Comparison of ENCODE assay signal across 22 cellular contexts in genomic region chr6:44186691-44187025, GRCh38. TPM values are rescaled to one million over a fixed set of nuclear protein-coding genes. Genes with fewer than 3 reads are reported as not detected.
"Had no signal": no experiment of that assay in that cellular context is flagged by ENCODE, and none has a peak within 500 bp of the region (broad histone marks: within the 10 kb centered on the region; RNA-seq: fewer than 3 reads in every experiment).

No MANE protein-coding gene starts in this region.

- H3K27me3 ChIP-seq: esophagus muscularis mucosa, neutrophil, upper lobe of left lung had no signal

- ATAC-seq: SK-N-SH treated with all-trans-retinoic acid at 6 μM for 48 hours had no signal

- DNase-seq: activated CD4-positive, alpha-beta T cell treated with anti-CD3 and anti-CD28 coated beads for 1 hour; activated CD4-positive, alpha-beta T cell treated with anti-CD3 and anti-CD28 coated beads, Interleukin-2, amount 50 U/mL, for 4 hours; activated naive CD4-positive, alpha-beta T cell treated with anti-CD3 and anti-CD28 coated beads, Interleukin-2, amount 50 U/mL, for 16 hours; glutamatergic neuron; immature natural killer cell; mammary epithelial cell; naive B cell; stimulated activated CD4-positive, alpha-beta T cell treated with anti-CD3 and anti-CD28 coated beads, Interleukin-15, amount 100 ng/mL, for 24 hours; stimulated activated CD4-positive, alpha-beta T cell treated with anti-CD3 and anti-CD28 coated beads, Interleukin-4, amount 100 ng/mL, for 1 hour; stimulated activated naive CD4-positive, alpha-beta T cell treated with Interleukin-2 at 50 U/mL for 16 hours; T-helper 1 cell; upper lobe of left lung had no signal

- H3K27ac ChIP-seq: neutrophil had no signal

- H3K4me3 ChIP-seq: esophagus muscularis mucosa, skin epidermis, upper lobe of left lung had no signal

- H3K9me3 ChIP-seq: esophagus muscularis mucosa, neutrophil, upper lobe of left lung had no signal

- H3K36me3 ChIP-seq: esophagus muscularis mucosa, neutrophil, upper lobe of left lung had no signal

RNA-seq across cellular contexts. Expression of gene CAPN11, which starts 28.0 kb away (rescaled TPM):
- total RNA-seq: astrocyte, bronchial epithelial cell, fibroblast of villous mesenchyme had no signal
- polyA plus RNA-seq: mammary epithelial cell had no signal

RNA-seq across cellular contexts. Expression of gene MYMX, which starts 30.1 kb away (rescaled TPM):
- total RNA-seq: activated T-helper 2 cell treated with anti-CD3 and anti-CD28 coated beads, Interferon-gamma antibody, Interleukin-2, Interleukin-4, amounts not matched to agents 10 μg/mL and 5 μg/mL and 100 μg/mL, durations not matched to agents 14 hours and 24 hours and 36 hours; astrocyte; bronchial epithelial cell; chondrocyte; esophagus muscularis mucosa; fibroblast of villous mesenchyme; temporal lobe had no signal
- polyA plus RNA-seq: immature natural killer cell had no signal
